ENCODE assay signal across 19 cellular contexts in the genomic region with DNA sequence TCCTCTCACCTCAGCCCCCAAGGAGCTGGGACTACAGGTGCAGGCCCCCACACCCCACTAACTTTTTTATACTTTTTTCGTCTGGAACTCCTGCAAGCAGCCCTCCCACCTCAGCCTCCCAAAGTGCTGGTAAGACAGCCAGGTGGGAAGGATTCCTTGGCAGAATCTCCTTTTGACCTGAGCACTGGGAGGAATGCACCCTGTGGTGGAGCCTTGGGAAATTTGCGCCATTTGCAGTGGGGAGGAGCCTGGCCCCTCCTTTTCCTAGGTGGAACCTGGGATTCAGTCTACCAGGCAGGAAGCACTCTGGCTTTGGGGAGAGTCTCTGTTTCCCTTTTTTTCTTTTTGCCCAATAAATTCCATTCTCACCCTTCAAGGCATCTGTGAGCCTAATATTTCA.
"Had no signal": no experiment of that assay in that cellular context is flagged by ENCODE, and none has a peak within 500 bp of the region (broad histone marks: within the 10 kb centered on the region; RNA-seq: fewer than 3 reads in every experiment).

No MANE protein-coding gene starts in this region.

- H3K27ac Mint-ChIP-seq: effector memory CD8-positive, alpha-beta T cell had no signal

- H3K27me3 ChIP-seq: heart left ventricle, transverse colon had no signal

- H3K27me3 Mint-ChIP-seq: effector memory CD8-positive, alpha-beta T cell had no signal

- DNase-seq: activated CD4-positive, alpha-beta T cell treated with anti-CD3 and anti-CD28 coated beads for 1 hour; activated CD4-positive, alpha-beta T cell treated with anti-CD3 and anti-CD28 coated beads, Interleukin-2, amount 50 U/mL, for 4 hours; activated T-cell treated with anti-CD3 and anti-CD28 coated beads, Interleukin-2, amount 50 U/mL, for 48 hours; anterior cingulate cortex; dermis blood vessel endothelial cell; effector memory CD8-positive, alpha-beta T cell; heart left ventricle; islet precursor cell; occipital lobe; right cardiac atrium; stimulated activated CD4-positive, alpha-beta T cell treated with anti-CD3 and anti-CD28 coated beads, Interleukin-15, amount 100 ng/mL, for 24 hours; stimulated activated CD4-positive, alpha-beta T cell treated with anti-CD3 and anti-CD28 coated beads, Interleukin-4, amount 100 ng/mL, for 1 hour; stimulated activated naive CD4-positive, alpha-beta T cell treated with Interleukin-2 at 50 U/mL for 16 hours; SW 1271; T1000; transverse colon had no signal

- ATAC-seq: effector memory CD8-positive, alpha-beta T cell; heart left ventricle; left lobe of liver; right cardiac atrium had no signal

- H3K27ac ChIP-seq: heart left ventricle, prostate gland, skin epidermis, transverse colon had no signal

- H3K9me3 ChIP-seq: prostate gland had no signal

- H3K4me1 ChIP-seq: prostate gland had no signal
